ENCODE assay signal across 1 cellular context in the genomic region with DNA sequence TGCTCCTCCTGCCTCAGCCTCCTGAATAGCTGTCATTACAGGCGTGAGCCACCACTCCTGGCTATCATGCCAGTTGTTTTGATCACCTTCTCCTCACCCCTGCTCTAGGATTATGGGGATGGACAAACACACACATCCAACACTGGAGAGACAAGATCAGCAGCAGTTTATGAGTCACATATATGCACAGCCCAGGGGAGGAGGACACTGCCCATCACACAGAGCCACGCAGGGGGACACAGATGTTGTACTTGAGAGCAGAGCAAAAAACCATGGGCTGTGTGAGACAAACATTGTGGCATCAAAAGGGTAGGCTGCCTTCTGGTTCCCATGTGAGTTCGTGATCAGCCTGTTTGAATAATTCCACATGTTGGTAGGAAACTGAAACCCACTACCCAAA.
TF ChIP-seq lines count a peak whose summit lies in the region.

No MANE protein-coding gene starts in this region.

TF ChIP-seq in K562, 482 proteins besides CTCF, POLR2A, EP300 and RAD21:
- TF ChIP-seq, protein P1, sequence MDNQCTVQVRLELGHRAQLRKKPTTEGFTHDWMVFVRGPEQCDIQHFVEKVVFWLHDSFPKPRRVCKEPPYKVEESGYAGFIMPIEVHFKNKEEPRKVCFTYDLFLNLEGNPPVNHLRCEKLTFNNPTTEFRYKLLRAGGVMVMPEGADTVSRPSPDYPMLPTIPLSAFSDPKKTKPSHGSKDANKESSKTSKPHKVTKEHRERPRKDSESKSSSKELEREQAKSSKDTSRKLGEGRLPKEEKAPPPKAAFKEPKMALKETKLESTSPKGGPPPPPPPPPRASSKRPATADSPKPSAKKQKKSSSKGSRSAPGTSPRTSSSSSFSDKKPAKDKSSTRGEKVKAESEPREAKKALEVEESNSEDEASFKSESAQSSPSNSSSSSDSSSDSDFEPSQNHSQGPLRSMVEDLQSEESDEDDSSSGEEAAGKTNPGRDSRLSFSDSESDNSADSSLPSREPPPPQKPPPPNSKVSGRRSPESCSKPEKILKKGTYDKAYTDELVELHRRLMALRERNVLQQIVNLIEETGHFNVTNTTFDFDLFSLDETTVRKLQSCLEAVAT (IDR thresholded peaks at IDR 0.05), result no peak
- no peak for TF ChIP-seq PHB (CRISPR knock-in tag; IDR thresholded peaks at IDR 0.05)
- peak; percentile 63 for TF ChIP-seq FOSL1 (tag; conservative IDR thresholded peaks at IDR 0.05)
